Comparison of ENCODE assay signal across 1 cellular context in the genomic region with DNA sequence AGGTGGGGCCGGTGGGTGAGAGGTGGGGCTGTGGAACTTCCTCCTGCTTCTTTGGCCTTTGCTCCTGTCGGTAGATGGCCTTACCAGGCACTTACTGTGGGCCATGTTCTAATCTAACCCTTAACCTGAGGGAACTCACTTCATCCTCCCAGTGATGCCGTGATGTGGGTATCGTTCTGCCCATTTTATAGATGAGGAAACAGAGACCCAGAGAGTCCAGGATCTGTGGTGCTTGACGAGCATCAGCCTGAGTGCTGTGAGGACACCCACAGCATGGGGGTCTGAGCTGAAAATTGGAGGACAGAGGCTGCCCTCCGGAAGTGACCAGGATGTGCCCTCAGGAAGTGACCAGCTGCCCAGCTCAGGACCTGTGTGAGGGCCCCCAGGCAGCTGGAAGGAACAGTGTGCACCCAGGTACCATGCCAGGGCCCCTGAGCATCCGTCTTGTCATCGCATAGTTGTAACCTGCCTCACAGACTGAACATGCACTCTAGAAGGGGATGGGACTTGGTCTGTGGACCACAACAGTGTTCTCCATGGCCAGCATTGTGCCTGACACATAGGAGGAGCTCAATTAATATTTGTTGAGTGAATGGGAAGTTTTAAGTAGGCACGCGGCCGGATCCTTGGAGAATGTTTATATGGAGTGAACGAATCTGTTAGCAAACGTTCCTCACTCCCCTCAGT.
TF ChIP-seq lines count a peak whose summit lies in the region.

No MANE protein-coding gene starts in this region.

TF ChIP-seq in A549, 52 proteins besides CTCF, POLR2A, EP300 and RAD21 (continued from another document):
- TF ChIP-seq, protein P1, sequence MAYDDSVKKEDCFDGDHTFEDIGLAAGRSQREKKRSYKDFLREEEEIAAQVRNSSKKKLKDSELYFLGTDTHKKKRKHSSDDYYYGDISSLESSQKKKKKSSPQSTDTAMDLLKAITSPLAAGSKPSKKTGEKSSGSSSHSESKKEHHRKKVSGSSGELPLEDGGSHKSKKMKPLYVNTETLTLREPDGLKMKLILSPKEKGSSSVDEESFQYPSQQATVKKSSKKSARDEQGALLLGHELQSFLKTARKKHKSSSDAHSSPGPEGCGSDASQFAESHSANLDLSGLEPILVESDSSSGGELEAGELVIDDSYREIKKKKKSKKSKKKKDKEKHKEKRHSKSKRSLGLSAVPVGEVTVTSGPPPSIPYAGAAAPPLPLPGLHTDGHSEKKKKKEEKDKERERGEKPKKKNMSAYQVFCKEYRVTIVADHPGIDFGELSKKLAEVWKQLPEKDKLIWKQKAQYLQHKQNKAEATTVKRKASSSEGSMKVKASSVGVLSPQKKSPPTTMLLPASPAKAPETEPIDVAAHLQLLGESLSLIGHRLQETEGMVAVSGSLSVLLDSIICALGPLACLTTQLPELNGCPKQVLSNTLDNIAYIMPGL (CRISPR knock-in tag; IDR thresholded peaks at IDR 0.05; ENCODE audit: borderline replicate concordance): no peak
- TF ChIP-seq JUNB (IDR thresholded peaks at IDR 0.05): no peak
- no peak for TF ChIP-seq POLR2AphosphoS2 (conservative IDR thresholded peaks at IDR 0.05; ENCODE audit: low read length)
